1 cellular context compared by ENCODE assay signal in the genomic region with DNA sequence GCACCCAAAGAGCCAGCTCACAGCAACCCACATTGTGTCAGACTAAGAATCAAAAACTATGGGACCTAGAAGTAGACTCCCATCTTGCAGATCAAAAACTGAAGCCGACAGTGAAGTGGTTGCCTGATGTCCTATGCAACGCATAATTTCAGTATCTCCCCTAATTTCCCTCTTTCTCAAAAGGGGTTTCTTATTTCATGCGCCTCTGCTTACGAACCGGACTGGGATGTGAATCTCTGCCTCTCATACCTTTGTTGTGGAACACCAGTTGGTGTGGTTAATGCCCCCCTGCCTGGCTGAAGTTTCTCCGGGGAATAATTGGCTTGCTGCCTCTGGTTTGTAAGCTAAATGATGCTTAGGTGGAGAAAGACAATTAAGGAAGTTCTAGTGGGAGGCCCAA.
TF ChIP-seq lines count a peak whose summit lies in the region.

No MANE protein-coding gene starts in this region.

TF ChIP-seq in GM23338, 12 proteins besides CTCF, POLR2A, EP300 and RAD21 (continued from another document):
- TF ChIP-seq, protein P1, sequence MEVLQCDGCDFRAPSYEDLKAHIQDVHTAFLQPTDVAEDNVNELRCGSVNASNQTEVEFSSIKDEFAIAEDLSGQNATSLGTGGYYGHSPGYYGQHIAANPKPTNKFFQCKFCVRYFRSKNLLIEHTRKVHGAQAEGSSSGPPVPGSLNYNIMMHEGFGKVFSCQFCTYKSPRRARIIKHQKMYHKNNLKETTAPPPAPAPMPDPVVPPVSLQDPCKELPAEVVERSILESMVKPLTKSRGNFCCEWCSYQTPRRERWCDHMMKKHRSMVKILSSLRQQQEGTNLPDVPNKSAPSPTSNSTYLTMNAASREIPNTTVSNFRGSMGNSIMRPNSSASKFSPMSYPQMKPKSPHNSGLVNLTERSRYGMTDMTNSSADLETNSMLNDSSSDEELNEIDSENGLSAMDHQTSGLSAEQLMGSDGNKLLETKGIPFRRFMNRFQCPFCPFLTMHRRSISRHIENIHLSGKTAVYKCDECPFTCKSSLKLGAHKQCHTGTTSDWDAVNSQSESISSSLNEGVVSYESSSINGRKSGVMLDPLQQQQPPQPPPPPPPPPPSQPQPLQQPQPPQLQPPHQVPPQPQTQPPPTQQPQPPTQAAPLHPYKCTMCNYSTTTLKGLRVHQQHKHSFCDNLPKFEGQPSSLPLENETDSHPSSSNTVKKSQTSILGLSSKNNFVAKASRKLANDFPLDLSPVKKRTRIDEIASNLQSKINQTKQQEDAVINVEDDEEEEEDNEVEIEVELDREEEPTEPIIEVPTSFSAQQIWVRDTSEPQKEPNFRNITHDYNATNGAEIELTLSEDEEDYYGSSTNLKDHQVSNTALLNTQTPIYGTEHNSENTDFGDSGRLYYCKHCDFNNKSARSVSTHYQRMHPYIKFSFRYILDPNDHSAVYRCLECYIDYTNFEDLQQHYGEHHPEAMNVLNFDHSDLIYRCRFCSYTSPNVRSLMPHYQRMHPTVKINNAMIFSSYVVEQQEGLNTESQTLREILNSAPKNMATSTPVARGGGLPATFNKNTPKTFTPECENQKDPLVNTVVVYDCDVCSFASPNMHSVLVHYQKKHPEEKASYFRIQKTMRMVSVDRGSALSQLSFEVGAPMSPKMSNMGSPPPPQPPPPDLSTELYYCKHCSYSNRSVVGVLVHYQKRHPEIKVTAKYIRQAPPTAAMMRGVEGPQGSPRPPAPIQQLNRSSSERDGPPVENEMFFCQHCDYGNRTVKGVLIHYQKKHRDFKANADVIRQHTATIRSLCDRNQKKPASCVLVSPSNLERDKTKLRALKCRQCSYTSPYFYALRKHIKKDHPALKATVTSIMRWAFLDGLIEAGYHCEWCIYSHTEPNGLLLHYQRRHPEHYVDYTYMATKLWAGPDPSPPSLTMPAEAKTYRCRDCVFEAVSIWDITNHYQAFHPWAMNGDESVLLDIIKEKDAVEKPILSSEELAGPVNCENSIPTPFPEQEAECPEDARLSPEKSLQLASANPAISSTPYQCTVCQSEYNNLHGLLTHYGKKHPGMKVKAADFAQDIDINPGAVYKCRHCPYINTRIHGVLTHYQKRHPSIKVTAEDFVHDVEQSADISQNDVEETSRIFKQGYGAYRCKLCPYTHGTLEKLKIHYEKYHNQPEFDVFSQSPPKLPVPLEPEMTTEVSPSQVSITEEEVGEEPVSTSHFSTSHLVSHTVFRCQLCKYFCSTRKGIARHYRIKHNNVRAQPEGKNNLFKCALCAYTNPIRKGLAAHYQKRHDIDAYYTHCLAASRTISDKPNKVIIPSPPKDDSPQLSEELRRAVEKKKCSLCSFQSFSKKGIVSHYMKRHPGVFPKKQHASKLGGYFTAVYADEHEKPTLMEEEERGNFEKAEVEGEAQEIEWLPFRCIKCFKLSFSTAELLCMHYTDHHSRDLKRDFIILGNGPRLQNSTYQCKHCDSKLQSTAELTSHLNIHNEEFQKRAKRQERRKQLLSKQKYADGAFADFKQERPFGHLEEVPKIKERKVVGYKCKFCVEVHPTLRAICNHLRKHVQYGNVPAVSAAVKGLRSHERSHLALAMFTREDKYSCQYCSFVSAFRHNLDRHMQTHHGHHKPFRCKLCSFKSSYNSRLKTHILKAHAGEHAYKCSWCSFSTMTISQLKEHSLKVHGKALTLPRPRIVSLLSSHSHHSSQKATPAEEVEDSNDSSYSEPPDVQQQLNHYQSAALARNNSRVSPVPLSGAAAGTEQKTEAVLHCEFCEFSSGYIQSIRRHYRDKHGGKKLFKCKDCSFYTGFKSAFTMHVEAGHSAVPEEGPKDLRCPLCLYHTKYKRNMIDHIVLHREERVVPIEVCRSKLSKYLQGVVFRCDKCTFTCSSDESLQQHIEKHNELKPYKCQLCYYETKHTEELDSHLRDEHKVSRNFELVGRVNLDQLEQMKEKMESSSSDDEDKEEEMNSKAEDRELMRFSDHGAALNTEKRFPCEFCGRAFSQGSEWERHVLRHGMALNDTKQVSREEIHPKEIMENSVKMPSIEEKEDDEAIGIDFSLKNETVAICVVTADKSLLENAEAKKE (CRISPR knock-in tag; IDR thresholded peaks at IDR 0.05), result no peak
- TF ChIP-seq STAT1 (IDR thresholded peaks at IDR 0.05; ENCODE audit: unreplicated experiment) (no peak), ZNF114 (CRISPR knock-in tag; IDR thresholded peaks at IDR 0.05) (no peak), ETS1 (IDR thresholded peaks at IDR 0.05) (no peak)
